25 cellular contexts compared by ENCODE assay signal in the genomic region with DNA sequence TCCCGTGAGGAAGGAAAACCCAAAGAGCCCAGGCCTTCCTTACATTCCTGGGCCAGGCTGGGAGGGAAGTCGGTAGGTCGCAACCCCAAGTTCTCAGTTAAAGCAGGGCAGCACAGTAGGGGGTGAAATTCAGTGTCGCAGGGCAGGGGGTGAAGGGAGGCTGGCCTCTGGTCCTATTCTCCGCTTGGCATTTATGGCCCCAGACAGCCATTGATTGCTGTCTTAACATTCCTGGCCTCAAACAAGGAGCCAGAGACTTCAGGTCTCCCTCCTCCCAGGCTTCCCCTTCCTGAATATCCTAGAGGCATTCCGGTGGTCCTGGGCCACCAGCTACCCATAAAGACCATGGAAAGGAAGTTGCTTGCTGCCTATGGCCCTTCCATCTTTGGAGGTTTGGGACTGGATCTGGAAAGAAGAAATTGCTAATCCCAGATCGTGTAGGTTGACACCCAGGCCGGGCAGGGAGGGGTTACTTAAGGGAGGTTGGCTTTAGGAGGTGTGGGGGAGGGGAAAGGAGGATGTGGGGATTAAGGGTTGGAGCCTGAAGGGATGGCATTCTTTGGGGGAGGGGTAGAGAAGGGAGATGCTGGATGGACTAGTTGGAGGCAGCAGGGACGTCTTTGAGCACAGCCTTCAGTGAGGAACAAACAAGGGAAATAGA. TPM values are rescaled to one million over a fixed set of nuclear protein-coding genes. Genes with fewer than 3 reads are reported as not detected.
DNase-seq lines count a peak whose midpoint lies in the region; ATAC-seq, FAIRE-seq and TF ChIP-seq lines count a peak whose summit lies in the region.
"Had no signal": no experiment of that assay in that cellular context is flagged by ENCODE, and none has a peak within 500 bp of the region (broad histone marks: within the 10 kb centered on the region; RNA-seq: fewer than 3 reads in every experiment).

No MANE protein-coding gene starts in this region.

- TF ChIP-seq CTCF in H1 (IDR thresholded peaks at IDR 0.05; ENCODE audit: control extremely low read depth in 1 of 3, insufficient read depth in 1 of 3, low read depth in 1 of 3, low read length in 3 of 3) = no peak
- TF ChIP-seq CTCF in psoas muscle (IDR thresholded peaks at IDR 0.05) = no peak

- peak overlapping the region; percentile 71 for H2BK120ac ChIP-seq in H1 (replicated peaks; ENCODE audit: low read depth, low read length)

- H3K27me3 ChIP-seq in HUES64 (ENCODE audit: insufficient read depth, low read length) = no peaks in the 10 kb centered on the region
- H3K27me3 ChIP-seq in H1 (replicated peaks in 1 of 4; ENCODE audit: control insufficient read depth in 3 of 4, extremely low read depth in 1 of 4, insufficient read depth in 3 of 4, low read length in 3 of 4) = no peaks in the 10 kb centered on the region
- peaks cover 0 to 65% (median 29%) of the 10 kb centered on the region in 3 donors for H3K27me3 ChIP-seq in psoas muscle (ENCODE audit: insufficient read depth in 3 of 3, low read length in 2 of 3)

- peak overlapping the region; percentile 24 for H3K14ac ChIP-seq in H1 (ENCODE audit: insufficient read length)

- H3K9me3 ChIP-seq in HUES64 (ENCODE audit: insufficient read depth, low read depth, low read length) (no peaks in the 10 kb centered on the region), H1 (ENCODE audit: insufficient read depth in 2 of 2, low read depth in 1 of 2, low read length in 1 of 2) (no peaks in the 10 kb centered on the region), mesodermal cell (ENCODE audit: control insufficient read depth, low read length) (no peaks in the 10 kb centered on the region), psoas muscle (no peaks in the 10 kb centered on the region)
- H3K9me3 ChIP-seq: ascending aorta, heart left ventricle, right lobe of liver had no signal

- H3K23ac ChIP-seq in H1 (ENCODE audit: insufficient read length) = no peak overlapping the region

- H4K8ac ChIP-seq in H1 (ENCODE audit: extremely low read depth, insufficient read depth, low read length) = peak overlapping the region; percentile 74; the same call in 1 of the 2 replicates

- no peaks in the 10 kb centered on the region for H3K36me3 Mint-ChIP-seq in T-helper 2 cell treated with Interferon-gamma antibody and Interleukin-4, amounts not matched to agents 5 μg/mL and 100 μg/mL, for 36 hours (ENCODE audit: low read depth)

- TF ChIP-seq EP300 in H1 (IDR thresholded peaks at IDR 0.05; ENCODE audit: borderline replicate concordance in 1 of 2, low read depth in 2 of 2, low read length in 2 of 2) = peak in 1 of 2 experiments; percentile 83; a peak in 1 of 3 replicates

- peak; percentile 98 for FAIRE-seq in H1 (lab: Jason Lieb, UNC)
- FAIRE-seq: endometrium, GM12892 had no signal

- CTCF ChIA-PET in H1 (lab: Charles Lee; ENCODE audit: partially characterized antibody) = interaction anchor here (0.7 to 3.1 kb wide), 10 partner anchors 8 to 137 kb away, joined by 3 to 16 read pairs (median 4); a partner anchor contains a TSS

- H3K79me2 ChIP-seq in H1 (ENCODE audit: control insufficient read depth in 1 of 2, insufficient read depth in 2 of 2, low read length in 2 of 2) = peaks cover 12 to 61% of the 10 kb centered on the region in 2 experiments; a peak in 3 of 4 replicates

- H4K91ac ChIP-seq in H1 (replicated peaks; ENCODE audit: insufficient read length, low read length) = peak overlapping the region; percentile 94

- H3K27me3 Mint-ChIP-seq in T-helper 2 cell treated with Interferon-gamma antibody and Interleukin-4, amounts not matched to agents 5 μg/mL and 100 μg/mL, for 36 hours (ENCODE audit: low read depth) = peaks cover 77% of the 10 kb centered on the region

- peaks cover 15% of the 10 kb centered on the region for H3K4me1 Mint-ChIP-seq in T-helper 2 cell treated with Interferon-gamma antibody and Interleukin-4, amounts not matched to agents 5 μg/mL and 100 μg/mL, for 36 hours (ENCODE audit: low read depth)

- no peak overlapping the region for H3K4me3 Mint-ChIP-seq in T-helper 2 cell treated with Interferon-gamma antibody and Interleukin-4, amounts not matched to agents 5 μg/mL and 100 μg/mL, for 36 hours
- H3K4me3 Mint-ChIP-seq: activated CD4-positive, alpha-beta memory T cell treated with anti-CD3 and anti-CD28 coated beads, Interleukin-2, amount 10 ng/mL, durations not matched to agents 7 days and 5 days; activated naive CD4-positive, alpha-beta T cell treated with anti-CD3 and anti-CD28 coated beads for 36 hours; T-helper 1 cell treated with Interleukin-12 subunit alpha and Interleukin-12 subunit beta and Interleukin-4 antibody, amounts not matched to agents 30 μg/mL and 1 μg/mL, for 36 hours had no signal

- peaks cover 0 to 10% of the 10 kb centered on the region in 2 experiments for H4K20me1 ChIP-seq in H1 (replicated peaks in 1 of 2; ENCODE audit: control insufficient read depth in 1 of 2, insufficient read depth in 2 of 2, low read length in 2 of 2)

- peak overlapping the region; percentile 92 for H2BK20ac ChIP-seq in H1 (ENCODE audit: low read length)

- H4K5ac ChIP-seq in H1 (ENCODE audit: insufficient read length, low read depth, low read length) = peak overlapping the region; percentile 98

- H3K4me3 ChIP-seq in HUES64 (ENCODE audit: low read length) = peak overlapping the region; percentile 99
- H3K4me3 ChIP-seq in H1 (ENCODE audit: extremely low read depth in 1 of 4, insufficient read depth in 2 of 4, low read depth in 3 of 4, low read length in 4 of 4) = peak overlapping the region; percentile 78 to 98 (median 89)
- H3K4me3 ChIP-seq in mesodermal cell (ENCODE audit: extremely low read depth, insufficient read depth, low read length, poor library complexity, severe bottlenecking) = peak overlapping the region; percentile 96
- H3K4me3 ChIP-seq in psoas muscle = no peak overlapping the region
- H3K4me3 ChIP-seq: ascending aorta, PC-9, right lobe of liver had no signal

- H3K4me1 ChIP-seq in HUES64 (ENCODE audit: insufficient read depth, low read length) = peaks cover 34% of the 10 kb centered on the region
- H3K4me1 ChIP-seq in H1 (replicated peaks in 1 of 4; ENCODE audit: control insufficient read depth in 3 of 4, insufficient read depth in 4 of 4, low read length in 3 of 4) = peaks cover 6 to 33% (median 13%) of the 10 kb centered on the region in 4 experiments
- H3K4me1 ChIP-seq in mesodermal cell (ENCODE audit: control insufficient read depth, insufficient read depth, low read length, poor library complexity, severe bottlenecking) = peaks cover 40% of the 10 kb centered on the region
- no peaks in the 10 kb centered on the region for H3K4me1 ChIP-seq in psoas muscle
- H3K4me1 ChIP-seq: ascending aorta, right lobe of liver had no signal

- H3K27ac Mint-ChIP-seq in T-helper 2 cell treated with Interferon-gamma antibody and Interleukin-4, amounts not matched to agents 5 μg/mL and 100 μg/mL, for 36 hours = no peak overlapping the region
- H3K27ac Mint-ChIP-seq: activated CD4-positive, alpha-beta memory T cell treated with anti-CD3 and anti-CD28 coated beads, Interleukin-2, amount 10 ng/mL, durations not matched to agents 7 days and 5 days; activated naive CD4-positive, alpha-beta T cell treated with anti-CD3 and anti-CD28 coated beads for 36 hours; CD14-positive monocyte; T-helper 1 cell treated with Interleukin-12 subunit alpha and Interleukin-12 subunit beta and Interleukin-4 antibody, amounts not matched to agents 30 μg/mL and 1 μg/mL, for 36 hours had no signal

- H2AFZ ChIP-seq in H1 (ENCODE audit: low read length) = no peak overlapping the region
- H2AFZ ChIP-seq: PC-9 had no signal

- no peak for TF ChIP-seq RAD21 in H1 (IDR thresholded peaks at IDR 0.05 in 1 of 2, conservative IDR thresholded peaks at IDR 0.05 in 1 of 2; ENCODE audit: low read depth in 2 of 2, low read length in 2 of 2)

- H2BK12ac ChIP-seq in H1 (ENCODE audit: low read depth, low read length) = peak overlapping the region; percentile 97

- DNase-seq in ELF-1 (ENCODE audit: low read depth, low spot score) = peak; percentile 96
- peak in 1 of 2 experiments; percentile 79 for DNase-seq in H1 (ENCODE audit: low read depth in 1 of 2, low spot score in 2 of 2)
- DNase-seq in hypothalamus (lab: John Stamatoyannopoulos, UW) = no peak
- no peak for DNase-seq in T-helper 2 cell treated with Interferon-gamma antibody and Interleukin-4, amounts not matched to agents 5 μg/mL and 100 μg/mL, for 36 hours (ENCODE audit: low spot score)
- DNase-seq in NCI-H1930 (lab: John Stamatoyannopoulos, UW) = no peak
- no peak for DNase-seq in psoas muscle
- DNase-seq: activated CD4-positive, alpha-beta memory T cell treated with anti-CD3 and anti-CD28 coated beads, Interleukin-2, amount 10 ng/mL, durations not matched to agents 7 days and 5 days; activated CD4-positive, CD25-positive, alpha-beta regulatory T cell; activated naive CD4-positive, alpha-beta T cell treated with anti-CD3 and anti-CD28 coated beads for 36 hours; heart left ventricle; Karpas-422; NCI-H1092; NCI-H69; PC-9; right lobe of liver; stimulated activated CD4-positive, alpha-beta T cell treated with anti-CD3 and anti-CD28 coated beads, Interleukin-15, amount 100 ng/mL, for 24 hours had no signal

- H3K9ac ChIP-seq in HUES64 (ENCODE audit: low read depth, low read length) (peak overlapping the region; percentile 99), H1 (replicated peaks in 1 of 4; ENCODE audit: extremely low read depth in 1 of 4, low read depth in 3 of 4, low read length in 3 of 4) (peak overlapping the region; percentile 79 to 95 (median 92))

- H3K4ac ChIP-seq in H1 (replicated peaks; ENCODE audit: insufficient read length, low read depth, low read length) = peak overlapping the region; percentile 82

- peak overlapping the region; percentile 97; the same call in 1 of the 2 replicates for H2AK5ac ChIP-seq in H1 (ENCODE audit: low read depth, low read length)

- peak overlapping the region; percentile 76; the same call in 1 of the 2 replicates for H2BK15ac ChIP-seq in H1 (ENCODE audit: low read length)

- H3K18ac ChIP-seq in H1 (ENCODE audit: extremely low read depth, low read length) = peak overlapping the region; percentile 99

- H3K27ac ChIP-seq in HUES64 (ENCODE audit: low read depth, low read length) (peak overlapping the region; percentile 99), H1 (ENCODE audit: low read depth, low read length) (peak overlapping the region; percentile 94), mesodermal cell (ENCODE audit: low read depth, low read length, severe bottlenecking) (peak overlapping the region; percentile 94), psoas muscle (no peak overlapping the region)
- H3K27ac ChIP-seq: ascending aorta, heart left ventricle, PC-9, right lobe of liver had no signal

- H3K4me2 ChIP-seq in H1 (ENCODE audit: insufficient read depth in 1 of 2, low read depth in 2 of 2, low read length in 2 of 2) = peak overlapping the region; percentile 92 to 94
- H3K4me2 ChIP-seq: PC-9 had no signal

- H3K36me3 ChIP-seq in HUES64 (ENCODE audit: insufficient read depth, low read length) (peaks cover 54% of the 10 kb centered on the region), H1 (ENCODE audit: control insufficient read depth in 2 of 4, insufficient read depth in 4 of 4, low read length in 3 of 4) (peaks cover 11 to 56% (median 23%) of the 10 kb centered on the region in 4 experiments), mesodermal cell (ENCODE audit: control insufficient read depth, insufficient read depth, low read length) (peaks cover 53% of the 10 kb centered on the region), psoas muscle (ENCODE audit: insufficient read depth in 1 of 2, low read depth in 1 of 2) (no peaks in the 10 kb centered on the region)
- H3K36me3 ChIP-seq: ascending aorta, heart left ventricle, right lobe of liver had no signal

- no peaks in the 10 kb centered on the region; the same call in 1 of the 2 replicates for H3K79me1 ChIP-seq in H1 (ENCODE audit: low read depth, low read length)

- POLR2A ChIA-PET in H1 (lab: Charles Lee; ENCODE audit: partially characterized antibody) = interaction anchor here (0.5 to 8.6 kb wide), 33 partner anchors 7 to 425 kb away, joined by 3 to 166 read pairs (median 3); a partner anchor contains a TSS

- peak overlapping the region; percentile 97 for H3K56ac ChIP-seq in H1 (replicated peaks; ENCODE audit: insufficient read length, low read depth, low read length)

- ATAC-seq in psoas muscle = no peak
- ATAC-seq: heart left ventricle, right lobe of liver had no signal

- peaks cover 29% of the 10 kb centered on the region for H3K23me2 ChIP-seq in H1 (ENCODE audit: low read depth, low read length)

- H2BK5ac ChIP-seq in H1 (ENCODE audit: low read depth, low read length) = peak overlapping the region; percentile 99

- WGBS in HUES64 = 1% methylated on average over 9 of the region's 9 CpGs
- 0% methylated on average over 9 of the region's 9 CpGs; no CpG with 5 or more reads in 1 of the 2 experiments for whole genome bisulfite sequencing in H1 (ENCODE audit: extremely low coverage in 1 of 2, insufficient coverage in 1 of 2, insufficient read length in 1 of 2, insufficient replicate concordance in 2 of 2, low coverage in 1 of 2, low lambda C conversion rate in 2 of 2, missing lambda C conversion rate in 1 of 2), 2 experiments
- WGBS in mesodermal cell (ENCODE audit: insufficient coverage in 2 of 2), 2 experiments = 0% methylated on average over 7 to 8 of the region's 9 CpGs
- 6 to 10% (median 9%) methylated on average over 9 of the region's 9 CpGs for WGBS in psoas muscle, 3 donors

- TF ChIP-seq POLR2A in H1 (IDR thresholded peaks at IDR 0.05; ENCODE audit: control extremely low read depth in 1 of 2, low read depth in 2 of 2, low read length in 2 of 2) = peak; percentile 69 to 79

- H3K9me3 Mint-ChIP-seq in T-helper 2 cell treated with Interferon-gamma antibody and Interleukin-4, amounts not matched to agents 5 μg/mL and 100 μg/mL, for 36 hours = no peaks in the 10 kb centered on the region
- H3K9me3 Mint-ChIP-seq: activated CD4-positive, alpha-beta memory T cell treated with anti-CD3 and anti-CD28 coated beads, Interleukin-2, amount 10 ng/mL, durations not matched to agents 7 days and 5 days; activated naive CD4-positive, alpha-beta T cell treated with anti-CD3 and anti-CD28 coated beads for 36 hours; T-helper 1 cell treated with Interleukin-12 subunit alpha and Interleukin-12 subunit beta and Interleukin-4 antibody, amounts not matched to agents 30 μg/mL and 1 μg/mL, for 36 hours had no signal

- intact Hi-C loops in psoas muscle (cut with DNase I) = no loop called here

RNA-seq across cellular contexts. Expression of a gene that starts 1.7 kb away (rescaled TPM):
- polyA plus RNA-seq in HUES64 (2013, experiment 1 of 2) = 552 TPM
- 531 TPM for polyA plus RNA-seq in HUES64 (2013, experiment 2 of 2)
- 1,467 and 1,486 TPM in 2 replicates for total RNA-seq in H1 (2021; fragmentation: NEBNext Ultra II Directional; extraction: Animal tissue kit (Norgen Biotek cat#: 25700))
- polyA plus RNA-seq in H1 (2011; rRNA removed) (313 and 403 TPM in 2 replicates), psoas muscle (not detected)
- 514 TPM for polyA plus RNA-seq in H1 (2011; cell fraction: cytosol; rRNA removed)
- 204 TPM for polyA plus RNA-seq in H1 (2011; cell fraction: nucleus; rRNA removed)
- 820 to 1,133 TPM (median 823 TPM) in 4 replicates for polyA plus RNA-seq in H1 (2012, experiment 1 of 2)
- polyA plus RNA-seq in H1 (2012, experiment 2 of 2) = 884 TPM
- 655 TPM for polyA plus RNA-seq in H1 (2013, experiment 1 of 2)
- polyA plus RNA-seq in H1 (2013, experiment 2 of 2) = 668 TPM
- polyA minus RNA-seq in H1 (2011; rRNA and poly(A)+ RNA removed) = 998 and 1,147 TPM in 2 replicates
- 878 TPM for polyA minus RNA-seq in H1 (2011; cell fraction: cytosol; rRNA and poly(A)+ RNA removed)
- polyA minus RNA-seq in H1 (2011; cell fraction: nucleus; rRNA and poly(A)+ RNA removed) = 369 TPM
- polyA plus RNA-seq in mesodermal cell (2013, experiment 1 of 2) = 195 TPM
- 203 TPM for polyA plus RNA-seq in mesodermal cell (2013, experiment 2 of 2)
- total RNA-seq in psoas muscle = not detected
- total RNA-seq: activated CD4-positive, alpha-beta memory T cell treated with anti-CD3 and anti-CD28 coated beads, Interleukin-2, amount 10 ng/mL, durations not matched to agents 7 days and 5 days; activated naive CD4-positive, alpha-beta T cell treated with anti-CD3 and anti-CD28 coated beads for 36 hours; ascending aorta; omental fat pad; PC-9 had no signal
- polyA plus RNA-seq: AG04450, CD14-positive monocyte, heart left ventricle had no signal

RNA-seq across cellular contexts. Expression of a gene that starts 19.8 kb away (rescaled TPM):
- polyA plus RNA-seq in HUES64 (2013, experiment 1 of 2) = 27.5 TPM
- polyA plus RNA-seq in HUES64 (2013, experiment 2 of 2) = 26.1 TPM
- 44.6 and 48.0 TPM in 2 replicates for total RNA-seq in H1 (2021; fragmentation: NEBNext Ultra II Directional; extraction: Animal tissue kit (Norgen Biotek cat#: 25700))
- polyA plus RNA-seq in H1 (2011; rRNA removed) (28.3 and 30.1 TPM in 2 replicates), psoas muscle (10 to 100 TPM; 15.8 to 40.6 (median 23.3) TPM)
- polyA plus RNA-seq in H1 (2011; cell fraction: cytosol; rRNA removed) = 43.4 TPM
- polyA plus RNA-seq in H1 (2011; cell fraction: nucleus; rRNA removed) = 34.7 TPM
- 42.6 to 51.6 TPM (median 44.8 TPM) in 4 replicates for polyA plus RNA-seq in H1 (2012, experiment 1 of 2)
- polyA plus RNA-seq in H1 (2012, experiment 2 of 2) = 37.7 TPM
- polyA plus RNA-seq in H1 (2013, experiment 1 of 2) = 24.3 TPM
- 21.4 TPM for polyA plus RNA-seq in H1 (2013, experiment 2 of 2)
- polyA minus RNA-seq in H1 (2011; rRNA and poly(A)+ RNA removed) = 56.8 TPM in 2 replicates
- polyA minus RNA-seq in H1 (2011; cell fraction: cytosol; rRNA and poly(A)+ RNA removed) = 23.6 TPM
- polyA minus RNA-seq in H1 (2011; cell fraction: nucleus; rRNA and poly(A)+ RNA removed) = 56.6 TPM
- 30.4 TPM for polyA plus RNA-seq in mesodermal cell (2013, experiment 1 of 2)
- 30.0 TPM for polyA plus RNA-seq in mesodermal cell (2013, experiment 2 of 2)
- total RNA-seq in psoas muscle = 10 to 100 TPM; 14.1 to 25.8 (median 21.4) TPM

RNA-seq across cellular contexts. Expression of a gene that starts 39.8 kb away (rescaled TPM):
- polyA plus RNA-seq in HUES64 (2013, experiment 1 of 2) = not detected
- not detected for polyA plus RNA-seq in HUES64 (2013, experiment 2 of 2)
- total RNA-seq in H1 (2021; fragmentation: NEBNext Ultra II Directional; extraction: Animal tissue kit (Norgen Biotek cat#: 25700)) = not detected in 2 replicates
- not detected in 2 replicates for polyA plus RNA-seq in H1 (2011; rRNA removed)
- not detected for polyA plus RNA-seq in H1 (2011; cell fraction: cytosol; rRNA removed)
- polyA plus RNA-seq in H1 (2011; cell fraction: nucleus; rRNA removed) = not detected
- polyA plus RNA-seq in H1 (2012, experiment 1 of 2) = not detected in 4 replicates
- not detected for polyA plus RNA-seq in H1 (2012, experiment 2 of 2)
- not detected for polyA plus RNA-seq in H1 (2013, experiment 1 of 2)
- polyA plus RNA-seq in H1 (2013, experiment 2 of 2) = not detected
- not detected in 2 replicates for polyA minus RNA-seq in H1 (2011; rRNA and poly(A)+ RNA removed)
- polyA minus RNA-seq in H1 (2011; cell fraction: cytosol; rRNA and poly(A)+ RNA removed) = not detected
- polyA minus RNA-seq in H1 (2011; cell fraction: nucleus; rRNA and poly(A)+ RNA removed) = not detected
- not detected for polyA plus RNA-seq in mesodermal cell (2013, experiment 1 of 2)
- not detected for polyA plus RNA-seq in mesodermal cell (2013, experiment 2 of 2)
- not detected for total RNA-seq in psoas muscle
- polyA plus RNA-seq in psoas muscle = under 1 TPM in 1 of 3 donors, not detected in 2; 0.06 TPM
- total RNA-seq: activated naive CD4-positive, alpha-beta T cell treated with anti-CD3 and anti-CD28 coated beads for 36 hours; ascending aorta; omental fat pad; PC-9 had no signal
- polyA plus RNA-seq: AG04450, CD14-positive monocyte had no signal

RNA-seq across cellular contexts. Expression of a gene that starts 58.4 kb away (rescaled TPM):
- 8.4 TPM for polyA plus RNA-seq in HUES64 (2013, experiment 1 of 2)
- polyA plus RNA-seq in HUES64 (2013, experiment 2 of 2) = 7.9 TPM
- total RNA-seq in H1 (2021; fragmentation: NEBNext Ultra II Directional; extraction: Animal tissue kit (Norgen Biotek cat#: 25700)) = 17.0 and 22.2 TPM in 2 replicates
- 14.2 and 22.1 TPM in 2 replicates for polyA plus RNA-seq in H1 (2011; rRNA removed)
- 16.1 TPM for polyA plus RNA-seq in H1 (2011; cell fraction: cytosol; rRNA removed)
- polyA plus RNA-seq in H1 (2011; cell fraction: nucleus; rRNA removed) = 35.5 TPM
- 11.8 to 18.8 TPM (median 17.2 TPM) in 4 replicates for polyA plus RNA-seq in H1 (2012, experiment 1 of 2)
- polyA plus RNA-seq in H1 (2012, experiment 2 of 2) = 11.2 TPM
- 7.4 TPM for polyA plus RNA-seq in H1 (2013, experiment 1 of 2)
- 7.6 TPM for polyA plus RNA-seq in H1 (2013, experiment 2 of 2)
- 6.0 and 7.1 TPM in 2 replicates for polyA minus RNA-seq in H1 (2011; rRNA and poly(A)+ RNA removed)
- polyA minus RNA-seq in H1 (2011; cell fraction: cytosol; rRNA and poly(A)+ RNA removed) = 11.9 TPM
- polyA minus RNA-seq in H1 (2011; cell fraction: nucleus; rRNA and poly(A)+ RNA removed) = 11.7 TPM
- polyA plus RNA-seq in mesodermal cell (2013, experiment 1 of 2) = 1.7 TPM
- 2.9 TPM for polyA plus RNA-seq in mesodermal cell (2013, experiment 2 of 2)
- total RNA-seq in psoas muscle = 1 to 10 TPM in 1 of 4 donors, under 1 TPM in 1, not detected in 2; 0.56 to 2.9 TPM
- under 1 TPM in 1 of 3 donors, not detected in 2; 0.01 TPM for polyA plus RNA-seq in psoas muscle
- total RNA-seq: ascending aorta, omental fat pad had no signal
- polyA plus RNA-seq: AG04450, CD14-positive monocyte, heart left ventricle had no signal

RNA-seq across cellular contexts. Expression of a gene that starts 59.9 kb away (rescaled TPM):
- 939 TPM for polyA plus RNA-seq in HUES64 (2013, experiment 1 of 2)
- polyA plus RNA-seq in HUES64 (2013, experiment 2 of 2) = 892 TPM
- 452 and 453 TPM in 2 replicates for total RNA-seq in H1 (2021; fragmentation: NEBNext Ultra II Directional; extraction: Animal tissue kit (Norgen Biotek cat#: 25700))
- polyA plus RNA-seq in H1 (2011; rRNA removed) = 144 and 254 TPM in 2 replicates
- polyA plus RNA-seq in H1 (2011; cell fraction: cytosol; rRNA removed) = 207 TPM
- polyA plus RNA-seq in H1 (2011; cell fraction: nucleus; rRNA removed) = 139 TPM
- polyA plus RNA-seq in H1 (2012, experiment 1 of 2) = 401 to 512 TPM (median 449 TPM) in 4 replicates
- polyA plus RNA-seq in H1 (2012, experiment 2 of 2) = 287 TPM
- 455 TPM for polyA plus RNA-seq in H1 (2013, experiment 1 of 2)
- polyA plus RNA-seq in H1 (2013, experiment 2 of 2) = 462 TPM
- polyA minus RNA-seq in H1 (2011; rRNA and poly(A)+ RNA removed) = 78.8 and 84.2 TPM in 2 replicates
- polyA minus RNA-seq in H1 (2011; cell fraction: cytosol; rRNA and poly(A)+ RNA removed) = 84.5 TPM
- polyA minus RNA-seq in H1 (2011; cell fraction: nucleus; rRNA and poly(A)+ RNA removed) = 135 TPM
- polyA plus RNA-seq in mesodermal cell (2013, experiment 1 of 2) = 520 TPM
- 529 TPM for polyA plus RNA-seq in mesodermal cell (2013, experiment 2 of 2)
- 100 to 1,000 TPM in 3 of 4 donors, 10 to 100 TPM in 1; 95.4 to 157 (median 135) TPM for total RNA-seq in psoas muscle
- 100 to 1,000 TPM; 103 to 136 (median 128) TPM for polyA plus RNA-seq in psoas muscle

Comparison
In these comparisons a context has a peak if more than half of its experiments do, and no peak if none do; other contexts are left out.
1. RNA of a gene that starts 1.7 kb away (total RNA-seq): 1,467 to 1,486 TPM in H1; not detected in psoas muscle; every median in the first group is over 1,000 times any median in the second.